In genomic region chr13:113856716-113857065, GRCh38 we compare ENCODE assay signal across 12 cellular contexts. TPM values are rescaled to one million over a fixed set of nuclear protein-coding genes. Genes with fewer than 3 reads are reported as not detected.
A peak's percentile ranks its signal among the peaks of the same experiment; 100 is the strongest.
DNase-seq lines count a peak whose midpoint lies in the region; TF ChIP-seq lines count a peak whose summit lies in the region.
"Had no signal": no experiment of that assay in that cellular context is flagged by ENCODE, and none has a peak within 500 bp of the region (broad histone marks: within the 10 kb centered on the region; RNA-seq: fewer than 3 reads in every experiment).

No MANE protein-coding gene starts in this region.

- H3K23ac ChIP-seq in mesenchymal stem cell (ENCODE audit: low read length in 2 of 2) = no peak overlapping the region

- DNase-seq in RPMI8226 = peak; percentile 74
- no peak for DNase-seq in esophagus muscularis mucosa (ENCODE audit: extremely low spot score)
- DNase-seq in mesenchymal stem cell = peak; percentile 76
- DNase-seq in SK-N-DZ (ENCODE audit: low spot score) = no peak
- no peak for DNase-seq in NCI-H1694 treated with DMSO at 0.1 percent for 48 hours (lab: John Stamatoyannopoulos, UW)
- no peak for DNase-seq in T-helper 2 cell
- DNase-seq in GOT3 (lab: John Stamatoyannopoulos, UW) = no peak
- DNase-seq: NCI-H226; stimulated activated CD4-positive, alpha-beta T cell treated with anti-CD3 and anti-CD28 coated beads, Interleukin-4, amount 100 ng/mL, for 4 hours; T-helper 1 cell had no signal

- TF ChIP-seq CTCF in esophagus muscularis mucosa (IDR thresholded peaks at IDR 0.05) = no peak

- TF ChIP-seq EP300 in esophagus muscularis mucosa (IDR thresholded peaks at IDR 0.05) = no peak

- peaks cover 63% of the 10 kb centered on the region for H3K79me2 ChIP-seq in ACC112 (ENCODE audit: control insufficient read depth, insufficient read depth, low read length, unreplicated experiment)

- intact Hi-C loops in esophagus muscularis mucosa (cut with DNase I) = no loop called here

- no peaks in the 10 kb centered on the region for H3K27me3 ChIP-seq in ACC112 (ENCODE audit: insufficient read depth, low read length)
- H3K27me3 ChIP-seq in esophagus muscularis mucosa = no peaks in the 10 kb centered on the region
- H3K27me3 ChIP-seq in mesenchymal stem cell (ENCODE audit: control insufficient read depth in 1 of 2, insufficient read depth in 1 of 2, low read length in 2 of 2) = no peaks in the 10 kb centered on the region
- H3K27me3 ChIP-seq: tibial artery had no signal

- H2AFZ ChIP-seq in ACC112 (ENCODE audit: low read length, unreplicated experiment) = no peak overlapping the region
- H2AFZ ChIP-seq in mesenchymal stem cell (ENCODE audit: low read depth, low read length) = no peak overlapping the region

- WGBS in esophagus muscularis mucosa = 46% methylated on average over 8 of the region's 9 CpGs
- WGBS in mesenchymal stem cell = 64% methylated on average over 9 of the region's 9 CpGs

- no peak overlapping the region for H2BK12ac ChIP-seq in mesenchymal stem cell (ENCODE audit: low read length in 2 of 2)

- H4K91ac ChIP-seq in mesenchymal stem cell (ENCODE audit: low read length) = no peak overlapping the region

- no peaks in the 10 kb centered on the region for H3K79me1 ChIP-seq in mesenchymal stem cell (replicated peaks; ENCODE audit: low read length, poor library complexity, severe bottlenecking)

- H3K36me3 ChIP-seq in ACC112 (ENCODE audit: insufficient read depth, low read length) (no peaks in the 10 kb centered on the region), esophagus muscularis mucosa (peaks cover 0 to 15% (median 4%) of the 10 kb centered on the region in 4 donors), mesenchymal stem cell (ENCODE audit: control insufficient read depth in 1 of 2, insufficient read depth in 2 of 2, low read depth in 1 of 2, low read length in 2 of 2) (peaks cover 47 to 67% of the 10 kb centered on the region in 2 experiments)

- H3K9me3 ChIP-seq in esophagus muscularis mucosa (no peaks in the 10 kb centered on the region), mesenchymal stem cell (ENCODE audit: control insufficient read depth, low read length) (no peaks in the 10 kb centered on the region)
- H3K9me3 ChIP-seq: tibial artery had no signal

- H3K4me3 ChIP-seq in ACC112 (ENCODE audit: low read depth, low read length) (peak overlapping the region; percentile 18; the same call in 1 of the 2 replicates), esophagus muscularis mucosa (no peak overlapping the region), mesenchymal stem cell (ENCODE audit: insufficient read depth in 1 of 2, low read depth in 1 of 2, low read length in 2 of 2) (peak overlapping the region in 1 of 2 experiments; percentile 6)
- H3K4me3 ChIP-seq: tibial artery had no signal

- H4K8ac ChIP-seq in mesenchymal stem cell (ENCODE audit: low read length) = no peak overlapping the region

- H3K4me1 ChIP-seq in ACC112 (ENCODE audit: control insufficient read depth, insufficient read depth, low read length, unreplicated experiment) (peaks cover 13% of the 10 kb centered on the region), esophagus muscularis mucosa (peaks cover 73 to 92% (median 92%) of the 10 kb centered on the region in 4 donors), mesenchymal stem cell (ENCODE audit: control insufficient read depth, insufficient read depth, low read depth, low read length) (peaks cover 71% of the 10 kb centered on the region)

- H3K4ac ChIP-seq in mesenchymal stem cell (ENCODE audit: low read depth in 1 of 2, low read length in 2 of 2) = no peak overlapping the region

- peak overlapping the region; percentile 30 for H3K9ac ChIP-seq in mesenchymal stem cell (ENCODE audit: low read length)

- H2BK5ac ChIP-seq in mesenchymal stem cell (ENCODE audit: low read depth, low read length, poor library complexity, severe bottlenecking) = no peak overlapping the region

- no peak for TF ChIP-seq POLR2A in esophagus muscularis mucosa (IDR thresholded peaks at IDR 0.05; ENCODE audit: low read depth)

- no peak overlapping the region for H3K4me2 ChIP-seq in mesenchymal stem cell (ENCODE audit: low read length, poor library complexity, severe bottlenecking)

- H3K27ac ChIP-seq in ACC112 (ENCODE audit: low read depth, low read length) (peak overlapping the region; percentile 12; the same call in 1 of the 2 replicates), esophagus muscularis mucosa (replicated peaks in 1 of 4) (peak overlapping the region; percentile 68 to 81 (median 72)), mesenchymal stem cell (ENCODE audit: low read length, poor library complexity, severe bottlenecking) (peak overlapping the region; percentile 41)
- H3K27ac ChIP-seq: tibial artery had no signal

- H2BK120ac ChIP-seq in mesenchymal stem cell (ENCODE audit: low read depth, low read length) = no peak overlapping the region

- H3K18ac ChIP-seq in mesenchymal stem cell (ENCODE audit: low read depth in 1 of 2, low read length in 2 of 2) = no peak overlapping the region

- no peak overlapping the region for H3K14ac ChIP-seq in mesenchymal stem cell (ENCODE audit: low read length in 2 of 2)

- no peak overlapping the region for H2AK5ac ChIP-seq in mesenchymal stem cell (ENCODE audit: low read length, severe bottlenecking)

- H2BK15ac ChIP-seq in mesenchymal stem cell (ENCODE audit: low read depth, poor library complexity, severe bottlenecking) = no peak overlapping the region

RNA-seq across cellular contexts. Expression of gene GAS6, which starts 7.2 kb away (rescaled TPM):
- total RNA-seq in esophagus muscularis mucosa = 100 to 1,000 TPM; 241 to 459 (median 346) TPM
- 126 TPM for polyA plus RNA-seq in mesenchymal stem cell (2013, experiment 1 of 2)
- 127 TPM for polyA plus RNA-seq in mesenchymal stem cell (2013, experiment 2 of 2)
- 2.2 and 3.3 TPM in 2 replicates for polyA plus RNA-seq in SK-N-DZ (2014; cell fraction: cytosol; rRNA removed)
- polyA plus RNA-seq in SK-N-DZ (2014; cell fraction: nucleus; rRNA removed) = 9.1 and 12.5 TPM in 2 replicates

Comparison
In these comparisons a context has a peak if more than half of its experiments do, and no peak if none do; other contexts are left out.
1. H3K27ac ChIP-seq: peak in every context shown above with its lines; median percentile 72 in esophagus muscularis mucosa; 41 in mesenchymal stem cell; 12 in ACC112.
2. DNase-seq: peak in RPMI8226 (single experiment) and mesenchymal stem cell (single experiment); none in esophagus muscularis mucosa (single experiment), SK-N-DZ (single experiment), NCI-H1694 treated with DMSO at 0.1 percent for 48 hours (single experiment), T-helper 2 cell (0 of 5) and GOT3 (single experiment).